In the genomic region with DNA sequence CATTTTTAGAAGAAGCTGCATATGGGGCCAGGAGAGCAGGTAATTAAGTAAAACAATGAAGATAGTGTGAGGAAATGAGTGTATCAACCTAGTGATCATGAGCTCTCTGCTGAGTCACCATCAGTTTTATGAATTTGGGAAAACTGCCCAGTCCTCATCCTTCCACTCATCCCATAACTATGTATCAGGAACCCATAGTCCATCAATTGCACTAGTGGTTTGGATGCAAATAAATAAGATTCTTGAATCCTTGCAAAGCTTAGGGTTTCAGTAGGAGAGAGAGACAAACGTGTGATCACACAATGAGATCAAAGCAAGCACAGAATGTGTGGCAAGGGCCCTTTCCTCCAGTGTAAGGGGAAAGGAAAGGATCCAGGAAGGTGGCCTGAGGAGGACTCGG, we compare ENCODE assay signal across 13 cellular contexts.
DNase-seq lines count a peak whose midpoint lies in the region; ATAC-seq, FAIRE-seq and TF ChIP-seq lines count a peak whose summit lies in the region.
"Had no signal": no experiment of that assay in that cellular context is flagged by ENCODE, and none has a peak within 500 bp of the region (broad histone marks: within the 10 kb centered on the region; RNA-seq: fewer than 3 reads in every experiment).

No MANE protein-coding gene starts in this region.

- H3K9me1 ChIP-seq in K562 (ENCODE audit: control insufficient read depth, insufficient read depth, low read length), result no peaks in the 10 kb centered on the region

- peak; percentile 79 for DNase-seq in AG08396 (ENCODE audit: low spot score)
- DNase-seq in LHCN-M2 (ENCODE audit: low read depth), result peak; percentile 97
- DNase-seq in K562 (ENCODE audit: extremely low read depth in 1 of 4, low spot score in 3 of 4), result no peak
- peak; percentile 85 for DNase-seq in kidney epithelial cell (ENCODE audit: low read depth)
- DNase-seq in colonic mucosa, result no peak
- DNase-seq in left lung, result no peak
- no peak for DNase-seq in activated naive CD8-positive, alpha-beta T cell treated with anti-CD3 and anti-CD28 coated beads, Interleukin-2, amount 50 U/mL, for 24 hours
- DNase-seq: activated T-cell treated with anti-CD3 and anti-CD28 coated beads, Interleukin-2, amount 50 U/mL, for 1 hour; hypothalamus; NCI-H187 treated with DMSO at 0.1 percent for 48 hours had no signal

- H3K4me1 Mint-ChIP-seq in activated naive CD8-positive, alpha-beta T cell treated with anti-CD3 and anti-CD28 coated beads, Interleukin-2, amount 50 U/mL, for 24 hours, result peaks cover 13% of the 10 kb centered on the region

- intact Hi-C loops in K562 (cut with micrococcal nuclease) (loop anchor here (10.0 kb wide), 1 partner anchor 368 kb away; no protein-coding TSS in a partner anchor), colonic mucosa (cut with DNase I) (loop anchor here (5.0 kb wide), 1 partner anchor 390 kb away; no protein-coding TSS in a partner anchor), left lung (cut with DNase I) (loop anchor here in 1 of 2 donors (10.0 kb wide), 1 partner anchor 372 kb away; no protein-coding TSS in a partner anchor)

- no peak for TF ChIP-seq RAD21 in K562 (CRISPR knock-in tag; conservative IDR thresholded peaks at IDR 0.05 in 1 of 2, IDR thresholded peaks at IDR 0.05 in 1 of 2)

- H3K79me2 ChIP-seq in K562 (ENCODE audit: control insufficient read depth, insufficient read depth, low read length), result no peaks in the 10 kb centered on the region

- TF ChIP-seq CTCF in K562 (IDR thresholded peaks at IDR 0.05 in 2 of 3, conservative IDR thresholded peaks at IDR 0.05 in 1 of 3; ENCODE audit: insufficient read depth in 2 of 3, low read depth in 1 of 3, low read length in 3 of 3) (no peak), kidney epithelial cell (IDR thresholded peaks at IDR 0.05; ENCODE audit: insufficient read depth, low read length, poor library complexity, severe bottlenecking) (no peak), colonic mucosa (IDR thresholded peaks at IDR 0.05) (no peak), left lung (IDR thresholded peaks at IDR 0.05) (no peak)

- no peak overlapping the region for H3K4me2 ChIP-seq in K562 (ENCODE audit: insufficient read depth, low read length)

- H3K9me3 ChIP-seq in K562 (replicated peaks; ENCODE audit: control insufficient read depth, insufficient read depth, low read depth, low read length), result no peaks in the 10 kb centered on the region
- H3K9me3 ChIP-seq in colonic mucosa, result no peaks in the 10 kb centered on the region
- H3K9me3 ChIP-seq in left lung, result no peaks in the 10 kb centered on the region

- H3K36me3 ChIP-seq in K562 (ENCODE audit: control insufficient read depth, insufficient read depth, low read length), result no peaks in the 10 kb centered on the region
- H3K36me3 ChIP-seq in kidney epithelial cell (ENCODE audit: control insufficient read depth, insufficient read depth, low read length), result no peaks in the 10 kb centered on the region
- no peaks in the 10 kb centered on the region for H3K36me3 ChIP-seq in colonic mucosa
- H3K36me3 ChIP-seq in left lung, result no peaks in the 10 kb centered on the region

- H3K36me3 Mint-ChIP-seq in activated naive CD8-positive, alpha-beta T cell treated with anti-CD3 and anti-CD28 coated beads, Interleukin-2, amount 50 U/mL, for 24 hours (ENCODE audit: low read depth), result no peaks in the 10 kb centered on the region

- H3K9ac ChIP-seq in K562 (ENCODE audit: insufficient read depth in 1 of 2, low read depth in 2 of 2, low read length in 2 of 2), result no peak overlapping the region
- H3K9ac ChIP-seq in colonic mucosa (ENCODE audit: low read depth in 2 of 2, low read length in 2 of 2), result no peak overlapping the region

- TF ChIP-seq POLR2A in K562 (conservative IDR thresholded peaks at IDR 0.05), result no peak

- H3K27me3 Mint-ChIP-seq in activated naive CD8-positive, alpha-beta T cell treated with anti-CD3 and anti-CD28 coated beads, Interleukin-2, amount 50 U/mL, for 24 hours, result no peaks in the 10 kb centered on the region
- H3K27me3 Mint-ChIP-seq: central memory CD8-positive, alpha-beta T cell had no signal

- in situ Hi-C loops in K562 (cut with MboI), result no loop called here

- H3K4me3 Mint-ChIP-seq in activated naive CD8-positive, alpha-beta T cell treated with anti-CD3 and anti-CD28 coated beads, Interleukin-2, amount 50 U/mL, for 24 hours, result no peak overlapping the region
- H3K4me3 Mint-ChIP-seq: central memory CD8-positive, alpha-beta T cell had no signal

- no peaks in the 10 kb centered on the region for H3K9me3 Mint-ChIP-seq in activated naive CD8-positive, alpha-beta T cell treated with anti-CD3 and anti-CD28 coated beads, Interleukin-2, amount 50 U/mL, for 24 hours
- H3K9me3 Mint-ChIP-seq: central memory CD8-positive, alpha-beta T cell had no signal

- peaks cover 0 to 4% of the 10 kb centered on the region in 2 experiments; a peak in 2 of 5 replicates for H3K4me1 ChIP-seq in K562 (replicated peaks in 1 of 2; ENCODE audit: control insufficient read depth in 2 of 2, insufficient read depth in 2 of 2, low read length in 2 of 2)
- H3K4me1 ChIP-seq in colonic mucosa, result no peaks in the 10 kb centered on the region
- peaks cover 8 to 23% of the 10 kb centered on the region in 2 donors for H3K4me1 ChIP-seq in left lung

- no peak overlapping the region for H3K4me3 ChIP-seq in K562
- H3K4me3 ChIP-seq in kidney epithelial cell (ENCODE audit: low read depth, low read length), result no peak overlapping the region
- no peak overlapping the region for H3K4me3 ChIP-seq in colonic mucosa
- no peak overlapping the region for H3K4me3 ChIP-seq in left lung
- H3K4me3 ChIP-seq: skin epidermis had no signal

- H3K27me3 ChIP-seq in K562 (ENCODE audit: control insufficient read depth in 2 of 2, insufficient read depth in 2 of 2, low read length in 2 of 2), result peaks cover 0 to 11% of the 10 kb centered on the region in 2 experiments; a peak in 1 of 5 replicates
- H3K27me3 ChIP-seq in kidney epithelial cell (ENCODE audit: control insufficient read depth, insufficient read depth, low read length), result no peaks in the 10 kb centered on the region
- no peaks in the 10 kb centered on the region for H3K27me3 ChIP-seq in colonic mucosa
- no peaks in the 10 kb centered on the region for H3K27me3 ChIP-seq in left lung

- ATAC-seq in K562 (no peak), left lung (no peak), GM21390 (IDR thresholded peaks at IDR 0.05; ENCODE audit: unreplicated experiment) (no peak)
- no peak for ATAC-seq in activated naive CD8-positive, alpha-beta T cell treated with anti-CD3 and anti-CD28 coated beads, Interleukin-2, amount 50 U/mL, for 24 hours

- CTCF ChIA-PET in K562 (lab: Yijun Ruan, JAX; ENCODE audit: low intra/inter-chr PET ratio), result no interaction called here

- TF ChIP-seq EP300 in K562 (IDR thresholded peaks at IDR 0.05; ENCODE audit: low read length), result no peak

- POLR2A ChIA-PET in K562 (lab: Yijun Ruan, JAX), result no interaction called here

- H3K27ac ChIP-seq in K562 (ENCODE audit: extremely low read depth, low read depth, low read length) (no peak overlapping the region), colonic mucosa (no peak overlapping the region), left lung (no peak overlapping the region)

- H2AFZ ChIP-seq in K562 (ENCODE audit: low read depth, low read length), result no peak overlapping the region

- H3K27ac Mint-ChIP-seq in activated naive CD8-positive, alpha-beta T cell treated with anti-CD3 and anti-CD28 coated beads, Interleukin-2, amount 50 U/mL, for 24 hours, result no peak overlapping the region

- no TSS peak for BruUV-seq in K562 (replicated peaks; lab: Mats Ljungman, UMichigan)

- 0% methylated on average over 2 of the region's 2 CpGs for WGBS in K562 (ENCODE audit: insufficient coverage, low coverage, missing lambda C conversion rate)

- FAIRE-seq in K562 (lab: Jason Lieb, UNC), result no peak

- H4K20me1 ChIP-seq in K562 (replicated peaks; ENCODE audit: control insufficient read depth, insufficient read depth, low read length), result no peaks in the 10 kb centered on the region

TF ChIP-seq in K562, 482 proteins besides CTCF, POLR2A, EP300 and RAD21:
- TF ChIP-seq, protein P1, sequence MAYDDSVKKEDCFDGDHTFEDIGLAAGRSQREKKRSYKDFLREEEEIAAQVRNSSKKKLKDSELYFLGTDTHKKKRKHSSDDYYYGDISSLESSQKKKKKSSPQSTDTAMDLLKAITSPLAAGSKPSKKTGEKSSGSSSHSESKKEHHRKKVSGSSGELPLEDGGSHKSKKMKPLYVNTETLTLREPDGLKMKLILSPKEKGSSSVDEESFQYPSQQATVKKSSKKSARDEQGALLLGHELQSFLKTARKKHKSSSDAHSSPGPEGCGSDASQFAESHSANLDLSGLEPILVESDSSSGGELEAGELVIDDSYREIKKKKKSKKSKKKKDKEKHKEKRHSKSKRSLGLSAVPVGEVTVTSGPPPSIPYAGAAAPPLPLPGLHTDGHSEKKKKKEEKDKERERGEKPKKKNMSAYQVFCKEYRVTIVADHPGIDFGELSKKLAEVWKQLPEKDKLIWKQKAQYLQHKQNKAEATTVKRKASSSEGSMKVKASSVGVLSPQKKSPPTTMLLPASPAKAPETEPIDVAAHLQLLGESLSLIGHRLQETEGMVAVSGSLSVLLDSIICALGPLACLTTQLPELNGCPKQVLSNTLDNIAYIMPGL (CRISPR knock-in tag; IDR thresholded peaks at IDR 0.05), result no peak
- TF ChIP-seq ZNF311 (CRISPR knock-in tag; IDR thresholded peaks at IDR 0.05) (no peak), NFE2 (IDR thresholded peaks at IDR 0.05; ENCODE audit: low read depth) (peak; percentile 31; the same call in 1 of the 2 replicates), STAT5B (CRISPR knock-in tag; IDR thresholded peaks at IDR 0.05) (no peak), MAFG (tag; conservative IDR thresholded peaks at IDR 0.05) (0 out of 2 replicates have a peak, but pooled peaks have one; percentile 18), ETS2 (tag; IDR thresholded peaks at IDR 0.05; ENCODE audit: borderline replicate concordance, poor library complexity, severe bottlenecking) (no peak), ATF1 (CRISPR knock-in tag; IDR thresholded peaks at IDR 0.05) (no peak), ATF1 (tag; IDR thresholded peaks at IDR 0.05) (no peak), SOX6 (IDR thresholded peaks at IDR 0.05) (no peak)
- TF ChIP-seq, protein P2, sequence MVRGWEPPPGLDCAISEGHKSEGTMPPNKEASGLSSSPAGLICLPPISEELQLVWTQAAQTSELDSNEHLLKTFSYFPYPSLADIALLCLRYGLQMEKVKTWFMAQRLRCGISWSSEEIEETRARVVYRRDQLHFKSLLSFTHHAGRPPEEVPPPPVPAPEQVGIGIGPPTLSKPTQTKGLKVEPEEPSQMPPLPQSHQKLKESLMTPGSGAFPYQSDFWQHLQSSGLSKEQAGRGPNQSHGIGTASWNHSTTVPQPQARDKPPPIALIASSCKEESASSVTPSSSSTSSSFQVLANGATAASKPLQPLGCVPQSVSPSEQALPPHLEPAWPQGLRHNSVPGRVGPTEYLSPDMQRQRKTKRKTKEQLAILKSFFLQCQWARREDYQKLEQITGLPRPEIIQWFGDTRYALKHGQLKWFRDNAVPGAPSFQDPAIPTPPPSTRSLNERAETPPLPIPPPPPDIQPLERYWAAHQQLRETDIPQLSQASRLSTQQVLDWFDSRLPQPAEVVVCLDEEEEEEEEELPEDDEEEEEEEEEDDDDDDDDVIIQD (CRISPR knock-in tag; IDR thresholded peaks at IDR 0.05), result no peak

Comparison
In these comparisons a context has a peak if more than half of its experiments do, and no peak if none do; other contexts are left out.
1. DNase-seq: peak in AG08396 (single experiment), LHCN-M2 (single experiment) and kidney epithelial cell (single experiment); none in K562 (0 of 4), colonic mucosa (single experiment), left lung (0 of 2) and activated naive CD8-positive, alpha-beta T cell treated with anti-CD3 and anti-CD28 coated beads, Interleukin-2, amount 50 U/mL, for 24 hours (single experiment).